Comparison of ENCODE assay signal across 1 cellular context in the genomic region with DNA sequence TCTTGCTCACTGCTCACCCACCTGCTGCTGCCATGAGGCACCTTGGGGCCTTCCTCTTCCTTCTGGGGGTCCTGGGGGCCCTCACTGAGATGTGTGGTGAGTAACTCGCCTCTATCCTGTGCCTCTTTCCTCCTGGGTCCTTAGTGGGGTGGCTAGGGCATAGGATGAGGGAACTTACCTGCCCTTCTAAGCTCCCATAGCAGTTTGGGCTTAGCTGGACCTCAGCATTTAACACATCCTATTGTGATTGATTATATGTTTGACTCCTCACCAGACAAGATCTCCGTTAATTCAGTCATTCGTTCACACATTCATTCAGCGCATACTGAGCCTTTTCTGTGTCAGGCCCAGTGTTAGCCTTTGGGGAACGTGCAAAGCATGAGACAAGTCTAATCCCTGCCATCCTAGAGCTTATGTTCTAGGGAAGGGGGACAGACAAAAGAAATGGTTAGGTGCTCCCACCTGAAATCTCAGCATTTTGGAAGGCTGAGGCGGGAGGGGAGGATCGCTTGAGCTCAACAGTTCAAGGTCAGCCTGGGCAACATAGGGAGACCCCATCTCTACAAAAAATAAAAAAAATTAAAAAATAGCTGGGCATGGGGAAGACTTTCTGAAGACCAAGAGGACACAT.
TF ChIP-seq lines count a peak whose summit lies in the region.

No MANE protein-coding gene starts in this region.

TF ChIP-seq in HCT116, 20 proteins besides CTCF, POLR2A, EP300 and RAD21 (continued from another document):
- TF ChIP-seq, protein P1, sequence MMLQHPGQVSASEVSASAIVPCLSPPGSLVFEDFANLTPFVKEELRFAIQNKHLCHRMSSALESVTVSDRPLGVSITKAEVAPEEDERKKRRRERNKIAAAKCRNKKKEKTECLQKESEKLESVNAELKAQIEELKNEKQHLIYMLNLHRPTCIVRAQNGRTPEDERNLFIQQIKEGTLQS (IDR thresholded peaks at IDR 0.05): no peak
- TF ChIP-seq SRF (IDR thresholded peaks at IDR 0.05; ENCODE audit: low read depth) (no peak), SP1 (IDR thresholded peaks at IDR 0.05; ENCODE audit: low read depth) (no peak), ELF1 (IDR thresholded peaks at IDR 0.05; ENCODE audit: borderline replicate concordance, low read depth) (no peak), CBX3 (IDR thresholded peaks at IDR 0.05; ENCODE audit: low read depth) (no peak), YY1 (IDR thresholded peaks at IDR 0.05; ENCODE audit: extremely low read depth, insufficient replicate concordance, low read depth, low read length) (no peak), ZFX (IDR thresholded peaks at IDR 0.05) (no peak), TCF7L2 (IDR thresholded peaks at IDR 0.05; ENCODE audit: borderline replicate concordance, extremely low read depth, insufficient read depth, insufficient read length) (no peak), EZH2phosphoT487 (IDR thresholded peaks at IDR 0.05; ENCODE audit: borderline replicate concordance) (no peak), POLR2AphosphoS5 (IDR thresholded peaks at IDR 0.05; ENCODE audit: low read depth, low read length) (no peak)
- TF ChIP-seq, protein P2, sequence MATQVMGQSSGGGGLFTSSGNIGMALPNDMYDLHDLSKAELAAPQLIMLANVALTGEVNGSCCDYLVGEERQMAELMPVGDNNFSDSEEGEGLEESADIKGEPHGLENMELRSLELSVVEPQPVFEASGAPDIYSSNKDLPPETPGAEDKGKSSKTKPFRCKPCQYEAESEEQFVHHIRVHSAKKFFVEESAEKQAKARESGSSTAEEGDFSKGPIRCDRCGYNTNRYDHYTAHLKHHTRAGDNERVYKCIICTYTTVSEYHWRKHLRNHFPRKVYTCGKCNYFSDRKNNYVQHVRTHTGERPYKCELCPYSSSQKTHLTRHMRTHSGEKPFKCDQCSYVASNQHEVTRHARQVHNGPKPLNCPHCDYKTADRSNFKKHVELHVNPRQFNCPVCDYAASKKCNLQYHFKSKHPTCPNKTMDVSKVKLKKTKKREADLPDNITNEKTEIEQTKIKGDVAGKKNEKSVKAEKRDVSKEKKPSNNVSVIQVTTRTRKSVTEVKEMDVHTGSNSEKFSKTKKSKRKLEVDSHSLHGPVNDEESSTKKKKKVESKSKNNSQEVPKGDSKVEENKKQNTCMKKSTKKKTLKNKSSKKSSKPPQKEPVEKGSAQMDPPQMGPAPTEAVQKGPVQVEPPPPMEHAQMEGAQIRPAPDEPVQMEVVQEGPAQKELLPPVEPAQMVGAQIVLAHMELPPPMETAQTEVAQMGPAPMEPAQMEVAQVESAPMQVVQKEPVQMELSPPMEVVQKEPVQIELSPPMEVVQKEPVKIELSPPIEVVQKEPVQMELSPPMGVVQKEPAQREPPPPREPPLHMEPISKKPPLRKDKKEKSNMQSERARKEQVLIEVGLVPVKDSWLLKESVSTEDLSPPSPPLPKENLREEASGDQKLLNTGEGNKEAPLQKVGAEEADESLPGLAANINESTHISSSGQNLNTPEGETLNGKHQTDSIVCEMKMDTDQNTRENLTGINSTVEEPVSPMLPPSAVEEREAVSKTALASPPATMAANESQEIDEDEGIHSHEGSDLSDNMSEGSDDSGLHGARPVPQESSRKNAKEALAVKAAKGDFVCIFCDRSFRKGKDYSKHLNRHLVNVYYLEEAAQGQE (IDR thresholded peaks at IDR 0.05; ENCODE audit: low read depth): no peak
- TF ChIP-seq, protein P3, sequence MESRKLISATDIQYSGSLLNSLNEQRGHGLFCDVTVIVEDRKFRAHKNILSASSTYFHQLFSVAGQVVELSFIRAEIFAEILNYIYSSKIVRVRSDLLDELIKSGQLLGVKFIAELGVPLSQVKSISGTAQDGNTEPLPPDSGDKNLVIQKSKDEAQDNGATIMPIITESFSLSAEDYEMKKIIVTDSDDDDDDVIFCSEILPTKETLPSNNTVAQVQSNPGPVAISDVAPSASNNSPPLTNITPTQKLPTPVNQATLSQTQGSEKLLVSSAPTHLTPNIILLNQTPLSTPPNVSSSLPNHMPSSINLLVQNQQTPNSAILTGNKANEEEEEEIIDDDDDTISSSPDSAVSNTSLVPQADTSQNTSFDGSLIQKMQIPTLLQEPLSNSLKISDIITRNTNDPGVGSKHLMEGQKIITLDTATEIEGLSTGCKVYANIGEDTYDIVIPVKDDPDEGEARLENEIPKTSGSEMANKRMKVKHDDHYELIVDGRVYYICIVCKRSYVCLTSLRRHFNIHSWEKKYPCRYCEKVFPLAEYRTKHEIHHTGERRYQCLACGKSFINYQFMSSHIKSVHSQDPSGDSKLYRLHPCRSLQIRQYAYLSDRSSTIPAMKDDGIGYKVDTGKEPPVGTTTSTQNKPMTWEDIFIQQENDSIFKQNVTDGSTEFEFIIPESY (IDR thresholded peaks at IDR 0.05; ENCODE audit: extremely low read depth, insufficient replicate concordance, low read length): no peak
- TF ChIP-seq, protein P4, sequence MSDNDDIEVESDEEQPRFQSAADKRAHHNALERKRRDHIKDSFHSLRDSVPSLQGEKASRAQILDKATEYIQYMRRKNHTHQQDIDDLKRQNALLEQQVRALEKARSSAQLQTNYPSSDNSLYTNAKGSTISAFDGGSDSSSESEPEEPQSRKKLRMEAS (IDR thresholded peaks at IDR 0.05): no peak
